Comparison of ENCODE assay signal across 22 cellular contexts in the genomic region with DNA sequence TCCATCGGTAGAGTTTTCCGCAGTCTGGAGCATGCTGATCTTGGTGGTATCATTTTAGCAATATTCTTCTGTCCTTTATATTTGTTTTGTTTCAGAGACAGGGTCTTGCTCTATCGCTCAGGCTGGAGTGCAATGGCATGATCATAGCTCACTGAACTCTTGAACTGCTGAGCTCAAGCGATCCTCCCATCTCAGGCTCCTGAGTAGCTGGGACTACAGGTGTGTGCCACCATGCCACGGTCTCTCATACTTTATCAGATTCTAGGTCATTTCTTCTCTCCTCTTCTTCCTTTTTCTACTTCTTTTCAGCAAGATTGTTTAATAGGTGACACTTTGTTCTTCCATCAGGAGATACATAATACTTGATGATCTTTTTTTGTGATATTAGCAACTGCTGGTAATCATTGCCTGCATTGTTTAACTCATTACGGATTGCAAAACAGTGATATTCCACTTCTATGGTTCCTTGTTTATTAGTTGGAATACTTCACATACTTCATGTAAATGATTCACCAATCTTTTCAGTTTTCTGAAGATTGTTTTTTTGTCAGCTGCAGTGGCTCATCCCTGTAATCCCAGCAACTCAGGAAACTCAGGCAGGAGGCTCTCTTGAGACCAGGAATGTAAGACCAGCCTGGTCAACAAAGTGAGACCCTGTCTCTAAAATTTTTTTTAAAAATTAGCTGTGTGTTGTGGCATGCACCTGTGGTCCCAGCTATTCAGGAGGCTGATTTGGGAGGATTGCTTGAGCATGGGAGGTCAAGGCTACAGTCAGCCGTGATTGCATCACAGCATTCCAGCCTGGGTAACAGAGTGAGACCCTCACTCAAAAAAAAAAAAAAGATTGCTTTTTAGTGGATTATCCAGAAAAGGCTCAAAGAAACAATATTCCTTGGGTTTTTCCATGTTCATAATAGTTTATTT. TPM values are rescaled to one million over a fixed set of nuclear protein-coding genes. Genes with fewer than 3 reads are reported as not detected.
A peak's percentile ranks its signal among the peaks of the same experiment; 100 is the strongest.
DNase-seq lines count a peak whose midpoint lies in the region; ATAC-seq, FAIRE-seq and TF ChIP-seq lines count a peak whose summit lies in the region.
"Had no signal": no experiment of that assay in that cellular context is flagged by ENCODE, and none has a peak within 500 bp of the region (broad histone marks: within the 10 kb centered on the region; RNA-seq: fewer than 3 reads in every experiment).

No MANE protein-coding gene starts in this region.

- H3K4me1 ChIP-seq in astrocyte (ENCODE audit: insufficient read depth, low read length) (no peaks in the 10 kb centered on the region), esophagus squamous epithelium (peaks cover 0 to 20% (median 3%) of the 10 kb centered on the region in 3 donors)
- H3K4me1 ChIP-seq: right lobe of liver had no signal

- peaks cover 3% of the 10 kb centered on the region for H3K36me3 Mint-ChIP-seq in astrocyte (ENCODE audit: low read depth, unreplicated experiment)

- no peaks in the 10 kb centered on the region for H3K4me1 Mint-ChIP-seq in astrocyte (ENCODE audit: low read depth, unreplicated experiment)
- H3K4me1 Mint-ChIP-seq: activated B cell treated with CpG ODN at 0.5 μM for 24 hours had no signal

- H2AFZ ChIP-seq in astrocyte (ENCODE audit: low read depth, low read length): no peak overlapping the region

- peaks cover 7% of the 10 kb centered on the region for H3K9me3 Mint-ChIP-seq in astrocyte (ENCODE audit: unreplicated experiment)

- no peak overlapping the region for H3K27ac Mint-ChIP-seq in astrocyte (ENCODE audit: unreplicated experiment)
- H3K27ac Mint-ChIP-seq: activated B cell treated with CpG ODN at 0.5 μM for 24 hours; T-helper 1 cell treated with Interleukin-12 subunit alpha and Interleukin-12 subunit beta and Interleukin-4 antibody, amounts not matched to agents 30 μg/mL and 1 μg/mL, for 36 hours had no signal

- ATAC-seq in HG02970 (IDR thresholded peaks at IDR 0.05; ENCODE audit: low FRiP score, unreplicated experiment) (no peak), HG03571 (IDR thresholded peaks at IDR 0.05; ENCODE audit: unreplicated experiment) (no peak)

- H3K79me2 ChIP-seq in astrocyte (ENCODE audit: insufficient read depth, low read length): no peaks in the 10 kb centered on the region

- no peak overlapping the region for H3K9ac ChIP-seq in astrocyte (ENCODE audit: low read length)
- H3K9ac ChIP-seq: KMS-11 had no signal

- no peak overlapping the region for H3K4me3 Mint-ChIP-seq in astrocyte (ENCODE audit: unreplicated experiment)
- H3K4me3 Mint-ChIP-seq: activated B cell treated with CpG ODN at 0.5 μM for 24 hours; T-helper 1 cell treated with Interleukin-12 subunit alpha and Interleukin-12 subunit beta and Interleukin-4 antibody, amounts not matched to agents 30 μg/mL and 1 μg/mL, for 36 hours had no signal

- peaks cover 6% of the 10 kb centered on the region for H3K27me3 ChIP-seq in astrocyte (ENCODE audit: insufficient read depth, low read length)
- no peaks in the 10 kb centered on the region for H3K27me3 ChIP-seq in esophagus squamous epithelium
- H3K27me3 ChIP-seq: right lobe of liver had no signal

- DNase-seq in ACHN: peak; percentile 85
- DNase-seq in GM04503 (ENCODE audit: low read depth): peak; percentile 44
- peak; percentile 27 for DNase-seq in astrocyte (ENCODE audit: low read depth)
- peak; percentile 59 for DNase-seq in glomerular visceral epithelial cell (ENCODE audit: extremely low spot score)
- DNase-seq in DMS79 treated with DMSO at 0.1 percent for 48 hours (lab: John Stamatoyannopoulos, UW): no peak
- DNase-seq in esophagus squamous epithelium (lab: John Stamatoyannopoulos, UW): no peak
- DNase-seq: activated B cell treated with CpG ODN at 0.5 μM for 24 hours; activated CD8-positive, alpha-beta memory T cell treated with anti-CD3 and anti-CD28 coated beads for 24 hours; aorta; COR-L47; NCI-H2227 treated with DMSO at 0.1 percent for 48 hours; nucleus accumbens; right lobe of liver; SHP77 treated with DMSO at 0.1 percent for 48 hours had no signal

- H3K27ac ChIP-seq in astrocyte (ENCODE audit: low read depth, low read length): no peak overlapping the region
- no peak overlapping the region for H3K27ac ChIP-seq in esophagus squamous epithelium
- H3K27ac ChIP-seq: coronary artery, HL-60, KMS-11, right lobe of liver had no signal

- no peaks in the 10 kb centered on the region for H4K20me1 ChIP-seq in astrocyte (ENCODE audit: insufficient read depth, low read length)

- intact Hi-C loops in esophagus squamous epithelium (cut with DNase I): no loop called here

- in situ Hi-C loops in ACHN (cut with HindIII; ENCODE audit: low pct_ligation_motif_present, low pct_unique_long_range_greater_than_20kb, low sequenced_read_pairs): no loop called here

- H3K9me3 ChIP-seq in astrocyte (ENCODE audit: insufficient read depth, low read depth, low read length): no peaks in the 10 kb centered on the region
- no peaks in the 10 kb centered on the region for H3K9me3 ChIP-seq in esophagus squamous epithelium
- H3K9me3 ChIP-seq: right lobe of liver had no signal

- no peak for TF ChIP-seq POLR2A in esophagus squamous epithelium (IDR thresholded peaks at IDR 0.05)

- no peak overlapping the region for H3K4me2 ChIP-seq in astrocyte (ENCODE audit: low read length)
- H3K4me2 ChIP-seq: KMS-11 had no signal

- TF ChIP-seq CTCF in astrocyte (IDR thresholded peaks at IDR 0.05; ENCODE audit: insufficient read depth, low read depth, low read length) (no peak), esophagus squamous epithelium (IDR thresholded peaks at IDR 0.05) (no peak)

- H3K4me3 ChIP-seq in astrocyte (ENCODE audit: insufficient read depth, low read depth, low read length) (no peak overlapping the region), esophagus squamous epithelium (no peak overlapping the region)
- H3K4me3 ChIP-seq: coronary artery, right lobe of liver had no signal

- peaks cover 15% of the 10 kb centered on the region for H3K27me3 Mint-ChIP-seq in astrocyte (ENCODE audit: low read depth, unreplicated experiment)

- 79 to 82% methylated on average over 7 of the region's 7 CpGs for WGBS in esophagus squamous epithelium, 2 donors

- FAIRE-seq in astrocyte (lab: Jason Lieb, UNC): no peak
- FAIRE-seq: keratinocyte, urothelium cell line had no signal

- H3K36me3 ChIP-seq in astrocyte (ENCODE audit: insufficient read depth, low read length) (no peaks in the 10 kb centered on the region), esophagus squamous epithelium (no peaks in the 10 kb centered on the region)
- H3K36me3 ChIP-seq: right lobe of liver had no signal

RNA-seq across cellular contexts. Expression of a gene that starts 36.3 kb away (rescaled TPM):
- 42.9 and 43.5 TPM in 2 replicates for total RNA-seq in astrocyte
- 10 to 100 TPM in 1 of 4 donors, 1 to 10 TPM in 3; 5.3 to 15.4 (median 9.6) TPM for total RNA-seq in esophagus squamous epithelium
- total RNA-seq: activated B cell treated with CpG ODN at 0.5 μM for 24 hours had no signal

Comparison
In these comparisons a context has a peak if more than half of its experiments do, and no peak if none do; other contexts are left out.
1. DNase-seq: peak in ACHN (single experiment), GM04503 (single experiment), astrocyte (single experiment) and glomerular visceral epithelial cell (single experiment); none in DMS79 treated with DMSO at 0.1 percent for 48 hours (single experiment) and esophagus squamous epithelium (single experiment).